In genomic region chr22:20647586-20648305, GRCh38 we compare ENCODE assay signal across 22 cellular contexts.
A peak's percentile ranks its signal among the peaks of the same experiment; 100 is the strongest.
DNase-seq lines count a peak whose midpoint lies in the region; ATAC-seq and TF ChIP-seq lines count a peak whose summit lies in the region.
"Had no signal": no experiment of that assay in that cellular context is flagged by ENCODE, and none has a peak within 500 bp of the region (broad histone marks: within the 10 kb centered on the region; RNA-seq: fewer than 3 reads in every experiment).

No MANE protein-coding gene starts in this region.

- no peak overlapping the region for H3K4me3 Mint-ChIP-seq in WTC11
- H3K4me3 Mint-ChIP-seq: CD8-positive, alpha-beta T cell had no signal

- peaks cover 4% of the 10 kb centered on the region; the same call in 1 of the 2 replicates for H3K4me1 Mint-ChIP-seq in WTC11

- H3K27ac ChIP-seq in esophagus muscularis mucosa (replicated peaks in 1 of 4) = no peak overlapping the region

- TF ChIP-seq CTCF in esophagus muscularis mucosa (IDR thresholded peaks at IDR 0.05) = no peak
- TF ChIP-seq CTCF in WTC11 (IDR thresholded peaks at IDR 0.05) = no peak

- H3K36me3 Mint-ChIP-seq in WTC11 = no peaks in the 10 kb centered on the region
- H3K36me3 Mint-ChIP-seq: CD8-positive, alpha-beta T cell had no signal

- WGBS in esophagus muscularis mucosa = 86% methylated on average over 4 of the region's 4 CpGs

- DNase-seq in AG08395 (ENCODE audit: low spot score) = peak; percentile 1
- peak; percentile 2 for DNase-seq in AG20443 (ENCODE audit: low spot score)
- peak; percentile 70 for DNase-seq in esophagus muscularis mucosa (ENCODE audit: extremely low spot score)
- DNase-seq in sciatic nerve (ENCODE audit: low spot score) = peak; percentile 8
- DNase-seq in WTC11 (ENCODE audit: low spot score) = no peak
- DNase-seq: ACHN, AML-193, C1 segment of cervical spinal cord, DND-41, IMR-90, MV-4-11, NCI-H1694, NCI-H2081 treated with DMSO at 0.1 percent for 48 hours, NCI-H2171 treated with DMSO at 0.1 percent for 48 hours, NCI-H524 treated with DMSO at 0.1 percent for 48 hours, SIG-M5 had no signal

- H3K4me1 ChIP-seq in esophagus muscularis mucosa = no peaks in the 10 kb centered on the region
- H3K4me1 ChIP-seq: HAP-1 had no signal

- no peaks in the 10 kb centered on the region for H3K36me3 ChIP-seq in esophagus muscularis mucosa
- H3K36me3 ChIP-seq: HAP-1 had no signal

- intact Hi-C loops in esophagus muscularis mucosa (cut with DNase I) (no loop called here), sciatic nerve (cut with DNase I) (no loop called here)

- H3K9me3 ChIP-seq in esophagus muscularis mucosa = no peaks in the 10 kb centered on the region
- H3K9me3 ChIP-seq: HAP-1 had no signal

- no peaks in the 10 kb centered on the region for H3K9me3 Mint-ChIP-seq in WTC11
- H3K9me3 Mint-ChIP-seq: CD8-positive, alpha-beta T cell had no signal

- ATAC-seq in sciatic nerve (no peak), HG03097 (IDR thresholded peaks at IDR 0.05; ENCODE audit: low FRiP score, unreplicated experiment) (no peak), HG02973 (IDR thresholded peaks at IDR 0.05; ENCODE audit: unreplicated experiment) (no peak), WTC11 (no peak)
- ATAC-seq: CD8-positive, alpha-beta T cell; GM12878; Panc1 had no signal

- TF ChIP-seq POLR2A in esophagus muscularis mucosa (IDR thresholded peaks at IDR 0.05; ENCODE audit: low read depth) = no peak

- CTCF ChIA-PET in WTC11 (lab: Charles Lee) = interaction anchor here (0.6 to 1.8 kb wide), 3 partner anchors 17 to 229 kb away, joined by 3 to 7 read pairs (median 3); no protein-coding TSS in a partner anchor

- no peak overlapping the region for H3K4me3 ChIP-seq in esophagus muscularis mucosa
- H3K4me3 ChIP-seq: GM12878, HAP-1 had no signal

- POLR2A ChIA-PET in WTC11 (lab: Charles Lee) = no interaction called here

- no peaks in the 10 kb centered on the region for H3K27me3 ChIP-seq in esophagus muscularis mucosa

- H3K27ac Mint-ChIP-seq in WTC11 = no peak overlapping the region
- H3K27ac Mint-ChIP-seq: CD8-positive, alpha-beta T cell had no signal

- TF ChIP-seq EP300 in esophagus muscularis mucosa (IDR thresholded peaks at IDR 0.05) = no peak

- H3K27me3 Mint-ChIP-seq in WTC11 (ENCODE audit: low read depth) = no peaks in the 10 kb centered on the region

TF ChIP-seq in WTC11, 78 proteins besides CTCF, POLR2A, EP300 and RAD21:
- TF ChIP-seq, protein P1, sequence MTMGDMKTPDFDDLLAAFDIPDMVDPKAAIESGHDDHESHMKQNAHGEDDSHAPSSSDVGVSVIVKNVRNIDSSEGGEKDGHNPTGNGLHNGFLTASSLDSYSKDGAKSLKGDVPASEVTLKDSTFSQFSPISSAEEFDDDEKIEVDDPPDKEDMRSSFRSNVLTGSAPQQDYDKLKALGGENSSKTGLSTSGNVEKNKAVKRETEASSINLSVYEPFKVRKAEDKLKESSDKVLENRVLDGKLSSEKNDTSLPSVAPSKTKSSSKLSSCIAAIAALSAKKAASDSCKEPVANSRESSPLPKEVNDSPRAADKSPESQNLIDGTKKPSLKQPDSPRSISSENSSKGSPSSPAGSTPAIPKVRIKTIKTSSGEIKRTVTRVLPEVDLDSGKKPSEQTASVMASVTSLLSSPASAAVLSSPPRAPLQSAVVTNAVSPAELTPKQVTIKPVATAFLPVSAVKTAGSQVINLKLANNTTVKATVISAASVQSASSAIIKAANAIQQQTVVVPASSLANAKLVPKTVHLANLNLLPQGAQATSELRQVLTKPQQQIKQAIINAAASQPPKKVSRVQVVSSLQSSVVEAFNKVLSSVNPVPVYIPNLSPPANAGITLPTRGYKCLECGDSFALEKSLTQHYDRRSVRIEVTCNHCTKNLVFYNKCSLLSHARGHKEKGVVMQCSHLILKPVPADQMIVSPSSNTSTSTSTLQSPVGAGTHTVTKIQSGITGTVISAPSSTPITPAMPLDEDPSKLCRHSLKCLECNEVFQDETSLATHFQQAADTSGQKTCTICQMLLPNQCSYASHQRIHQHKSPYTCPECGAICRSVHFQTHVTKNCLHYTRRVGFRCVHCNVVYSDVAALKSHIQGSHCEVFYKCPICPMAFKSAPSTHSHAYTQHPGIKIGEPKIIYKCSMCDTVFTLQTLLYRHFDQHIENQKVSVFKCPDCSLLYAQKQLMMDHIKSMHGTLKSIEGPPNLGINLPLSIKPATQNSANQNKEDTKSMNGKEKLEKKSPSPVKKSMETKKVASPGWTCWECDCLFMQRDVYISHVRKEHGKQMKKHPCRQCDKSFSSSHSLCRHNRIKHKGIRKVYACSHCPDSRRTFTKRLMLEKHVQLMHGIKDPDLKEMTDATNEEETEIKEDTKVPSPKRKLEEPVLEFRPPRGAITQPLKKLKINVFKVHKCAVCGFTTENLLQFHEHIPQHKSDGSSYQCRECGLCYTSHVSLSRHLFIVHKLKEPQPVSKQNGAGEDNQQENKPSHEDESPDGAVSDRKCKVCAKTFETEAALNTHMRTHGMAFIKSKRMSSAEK (CRISPR knock-in tag; IDR thresholded peaks at IDR 0.05; ENCODE audit: borderline replicate concordance) = no peak
- TF ChIP-seq, protein P2, sequence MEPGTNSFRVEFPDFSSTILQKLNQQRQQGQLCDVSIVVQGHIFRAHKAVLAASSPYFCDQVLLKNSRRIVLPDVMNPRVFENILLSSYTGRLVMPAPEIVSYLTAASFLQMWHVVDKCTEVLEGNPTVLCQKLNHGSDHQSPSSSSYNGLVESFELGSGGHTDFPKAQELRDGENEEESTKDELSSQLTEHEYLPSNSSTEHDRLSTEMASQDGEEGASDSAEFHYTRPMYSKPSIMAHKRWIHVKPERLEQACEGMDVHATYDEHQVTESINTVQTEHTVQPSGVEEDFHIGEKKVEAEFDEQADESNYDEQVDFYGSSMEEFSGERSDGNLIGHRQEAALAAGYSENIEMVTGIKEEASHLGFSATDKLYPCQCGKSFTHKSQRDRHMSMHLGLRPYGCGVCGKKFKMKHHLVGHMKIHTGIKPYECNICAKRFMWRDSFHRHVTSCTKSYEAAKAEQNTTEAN (CRISPR knock-in tag; IDR thresholded peaks at IDR 0.05) = no peak
- no peak for TF ChIP-seq EMX1 (CRISPR knock-in tag; IDR thresholded peaks at IDR 0.05)
- no peak for TF ChIP-seq PRRX2 (CRISPR knock-in tag; IDR thresholded peaks at IDR 0.05)
- TF ChIP-seq NFE2L1 (CRISPR knock-in tag; IDR thresholded peaks at IDR 0.05) = no peak
- TF ChIP-seq SP1 (CRISPR knock-in tag; conservative IDR thresholded peaks at IDR 0.05) = no peak
- no peak for TF ChIP-seq TEAD4 (CRISPR knock-in tag; IDR thresholded peaks at IDR 0.05)
- TF ChIP-seq ZNF423 (CRISPR knock-in tag; IDR thresholded peaks at IDR 0.05) = no peak
- TF ChIP-seq PREB (CRISPR knock-in tag; IDR thresholded peaks at IDR 0.05; ENCODE audit: borderline replicate concordance) = no peak
- TF ChIP-seq ZNF138 (CRISPR knock-in tag; conservative IDR thresholded peaks at IDR 0.05) = no peak
- TF ChIP-seq PRDM15 (CRISPR knock-in tag; IDR thresholded peaks at IDR 0.05) = no peak
- no peak for TF ChIP-seq CREB1 (CRISPR knock-in tag; IDR thresholded peaks at IDR 0.05)
- no peak for TF ChIP-seq HMGA2 (CRISPR knock-in tag; IDR thresholded peaks at IDR 0.05)
- TF ChIP-seq MYBL2 (CRISPR knock-in tag; IDR thresholded peaks at IDR 0.05) = no peak
- TF ChIP-seq ZBTB21 (CRISPR knock-in tag; IDR thresholded peaks at IDR 0.05; ENCODE audit: borderline replicate concordance) = no peak
- TF ChIP-seq MXD4 (CRISPR knock-in tag; IDR thresholded peaks at IDR 0.05; ENCODE audit: borderline replicate concordance) = no peak
- TF ChIP-seq CREM (CRISPR knock-in tag; IDR thresholded peaks at IDR 0.05) = no peak
